In the genomic region with DNA sequence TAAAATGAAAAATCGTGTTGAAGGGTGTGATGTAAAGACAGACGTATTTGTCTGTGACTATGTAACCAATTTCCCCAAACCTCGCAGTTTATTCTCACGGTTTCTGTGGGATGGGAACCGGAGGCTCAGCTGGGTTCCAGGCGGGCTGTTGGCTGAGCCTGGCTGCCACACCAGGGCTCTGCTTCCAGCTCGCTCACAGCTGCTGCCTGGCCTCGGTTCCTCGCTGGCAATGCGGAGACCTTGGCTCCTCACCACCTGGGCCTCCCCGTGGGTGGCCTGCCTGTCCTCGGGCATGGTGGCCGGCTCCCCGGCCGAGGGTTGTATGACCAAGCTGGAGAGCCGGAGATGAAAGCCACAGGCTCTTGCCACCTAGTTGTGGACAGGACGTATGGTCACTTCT, we compare ENCODE assay signal across 28 cellular contexts.
"Had no signal": no experiment of that assay in that cellular context is flagged by ENCODE, and none has a peak within 500 bp of the region (broad histone marks: within the 10 kb centered on the region; RNA-seq: fewer than 3 reads in every experiment).

No MANE protein-coding gene starts in this region.

- H3K36me3 ChIP-seq: ascending aorta, cardiac muscle cell had no signal

- DNase-seq: activated B cell treated with CpG ODN at 0.5 μM for 24 hours; activated CD4-positive, alpha-beta T cell treated with anti-CD3 and anti-CD28 coated beads for 1 hour; activated CD4-positive, alpha-beta T cell treated with anti-CD3 and anti-CD28 coated beads, Interleukin-2, amount 10 ng/mL, durations not matched to agents 24 days and 14 days; activated CD4-positive, alpha-beta T cell treated with anti-CD3 and anti-CD28 coated beads, Interleukin-2, amount 50 U/mL, for 48 hours; activated CD8-positive, alpha-beta memory T cell treated with anti-CD3 and anti-CD28 coated beads, Interleukin-2, amount 10 ng/mL, durations not matched to agents 7 days and 5 days; activated effector memory CD4-positive, alpha-beta T cell treated with anti-CD3 and anti-CD28 coated beads, Interleukin-2, amount 50 U/mL, for 16 hours; activated naive CD4-positive, alpha-beta T cell treated with Interleukin-2 at 50 U/mL for 16 hours; activated naive CD8-positive, alpha-beta T cell treated with anti-CD3 and anti-CD28 coated beads, Interleukin-2, amount 50 U/mL, for 24 hours; activated T-cell treated with anti-CD3 and anti-CD28 coated beads, Interleukin-2, amount 50 U/mL, for 24 hours; amniotic stem cell; body of pancreas; cerebellar nuclear complex; KG1; NCI-H1048; NCI-H1417; NCI-H1930; NCI-H2107; NCI-H2171 treated with DMSO at 0.1 percent for 48 hours; NCI-H226; NCI-H510A treated with DMSO at 0.1 percent for 48 hours; NCI-H69; SIG-M5; T-cell; T-helper 2 cell; T1000 had no signal

- H3K4me3 ChIP-seq: ascending aorta, body of pancreas, cardiac muscle cell, SK-N-MC had no signal

- H3K27ac ChIP-seq: ascending aorta, body of pancreas, cardiac muscle cell, SK-N-MC had no signal

- H3K9me3 ChIP-seq: ascending aorta, body of pancreas had no signal

- H3K4me1 ChIP-seq: ascending aorta, body of pancreas had no signal

- H3K27me3 ChIP-seq: ascending aorta, body of pancreas, cardiac muscle cell had no signal
